Comparison of ENCODE assay signal across 13 cellular contexts in the genomic region with DNA sequence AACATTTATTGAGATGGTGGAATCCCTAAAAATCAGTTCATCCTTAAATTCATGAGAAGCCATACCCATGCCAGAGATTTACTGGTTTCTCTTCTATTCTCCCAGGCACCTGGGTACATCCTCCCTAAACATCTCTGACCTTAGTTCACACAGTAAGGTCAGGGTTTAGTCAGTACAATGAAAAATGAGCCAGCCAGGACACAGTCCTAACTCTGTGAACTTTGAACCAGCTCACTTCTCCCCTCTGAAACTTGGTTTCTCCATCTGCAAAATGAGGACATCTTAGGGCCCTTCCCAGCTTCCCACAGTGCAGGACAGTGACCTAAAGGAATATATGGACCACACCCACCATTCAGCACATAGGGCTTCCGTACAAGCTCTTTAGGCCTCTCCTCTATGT. TPM values are rescaled to one million over a fixed set of nuclear protein-coding genes. Genes with fewer than 3 reads are reported as not detected.
DNase-seq lines count a peak whose midpoint lies in the region; ATAC-seq and TF ChIP-seq lines count a peak whose summit lies in the region.
"Had no signal": no experiment of that assay in that cellular context is flagged by ENCODE, and none has a peak within 500 bp of the region (broad histone marks: within the 10 kb centered on the region; RNA-seq: fewer than 3 reads in every experiment).

No MANE protein-coding gene starts in this region.

- H3K4ac ChIP-seq in trophoblast cell (ENCODE audit: low read depth, low read length), result no peak overlapping the region

- POLR2A ChIA-PET in activated CD4-positive, alpha-beta memory T cell treated with anti-CD3 and anti-CD28 coated beads, Interleukin-2, amount 10 ng/mL, durations not matched to agents 7 days and 5 days (lab: Charles Lee), result interaction anchor here (0.9 to 6.9 kb wide), 3 partner anchors 25 to 156 kb away, joined by 3 to 62 read pairs (median 21); partner anchors contain the start of gene KIAA1191

- H3K4me3 ChIP-seq in ACC112 (ENCODE audit: low read depth, low read length), result peak overlapping the region; percentile 84; the same call in 1 of the 2 replicates
- H3K4me3 ChIP-seq in GM12865 (ENCODE audit: low read depth, low read length), result peak overlapping the region; percentile 96
- no peak overlapping the region for H3K4me3 ChIP-seq in liver (ENCODE audit: low read depth in 1 of 3, low read length in 3 of 3)
- no peak overlapping the region for H3K4me3 ChIP-seq in trophoblast cell (ENCODE audit: low read depth, low read length)

- H3K36me3 Mint-ChIP-seq in activated CD4-positive, alpha-beta memory T cell treated with anti-CD3 and anti-CD28 coated beads, Interleukin-2, amount 10 ng/mL, durations not matched to agents 7 days and 5 days (ENCODE audit: low read depth), result peaks cover 67% of the 10 kb centered on the region

- H2AFZ ChIP-seq in ACC112 (ENCODE audit: low read length, unreplicated experiment), result no peak overlapping the region
- no peak overlapping the region for H2AFZ ChIP-seq in trophoblast cell (ENCODE audit: insufficient read depth, low read length, poor library complexity)

- H3K9me3 Mint-ChIP-seq in activated CD4-positive, alpha-beta memory T cell treated with anti-CD3 and anti-CD28 coated beads, Interleukin-2, amount 10 ng/mL, durations not matched to agents 7 days and 5 days, result no peaks in the 10 kb centered on the region

- peaks cover 7% of the 10 kb centered on the region; the same call in 1 of the 2 replicates for H3K36me3 ChIP-seq in ACC112 (ENCODE audit: insufficient read depth, low read length)
- peaks cover 10 to 46% (median 23%) of the 10 kb centered on the region in 4 donors for H3K36me3 ChIP-seq in liver (ENCODE audit: control insufficient read depth in 4 of 4, insufficient read depth in 3 of 4, low read depth in 1 of 4, low read length in 3 of 4)
- peaks cover 37 to 49% of the 10 kb centered on the region in 2 experiments for H3K36me3 ChIP-seq in trophoblast cell (ENCODE audit: control insufficient read depth in 1 of 2, insufficient read depth in 2 of 2, low read length in 2 of 2)

- no peak overlapping the region for H3K18ac ChIP-seq in trophoblast cell (ENCODE audit: low read length)

- H3K79me1 ChIP-seq in trophoblast cell (ENCODE audit: low read length), result peaks cover 9% of the 10 kb centered on the region

- H3K27ac ChIP-seq in ACC112 (ENCODE audit: low read depth, low read length), result no peak overlapping the region
- no peak overlapping the region for H3K27ac ChIP-seq in liver (ENCODE audit: low read depth in 1 of 2, low read length in 2 of 2)
- H3K27ac ChIP-seq in trophoblast cell (ENCODE audit: low read depth, low read length), result no peak overlapping the region
- no peak overlapping the region for H3K27ac ChIP-seq in foreskin keratinocyte
- H3K27ac ChIP-seq: left ventricle myocardium inferior had no signal

- TF ChIP-seq RAD21 in liver (IDR thresholded peaks at IDR 0.05), result no peak

- no peak overlapping the region for H4K12ac ChIP-seq in trophoblast cell (ENCODE audit: low read depth, low read length)

- no peaks in the 10 kb centered on the region for H3K27me3 ChIP-seq in ACC112 (ENCODE audit: insufficient read depth, low read length)
- no peaks in the 10 kb centered on the region for H3K27me3 ChIP-seq in liver (ENCODE audit: control insufficient read depth in 4 of 4, insufficient read depth in 4 of 4, low read length in 3 of 4)
- H3K27me3 ChIP-seq in trophoblast cell (ENCODE audit: insufficient read depth, low read length), result no peaks in the 10 kb centered on the region
- H3K27me3 ChIP-seq in foreskin keratinocyte, result no peaks in the 10 kb centered on the region

- H3K4me1 ChIP-seq in ACC112 (ENCODE audit: control insufficient read depth, insufficient read depth, low read length, unreplicated experiment) (peaks cover 15% of the 10 kb centered on the region), liver (ENCODE audit: control insufficient read depth in 4 of 4, insufficient read depth in 4 of 4, low read length in 3 of 4) (peaks cover 5 to 26% (median 16%) of the 10 kb centered on the region in 4 donors), trophoblast cell (ENCODE audit: control insufficient read depth in 1 of 2, insufficient read depth in 2 of 2, low read length in 2 of 2) (peaks cover 0 to 7% of the 10 kb centered on the region in 2 experiments), foreskin keratinocyte (peaks cover 10% of the 10 kb centered on the region)

- DNase-seq in GM12865 (ENCODE audit: low read depth) (no peak), trophoblast cell (no peak), foreskin keratinocyte (no peak)
- DNase-seq in activated CD4-positive, alpha-beta memory T cell treated with anti-CD3 and anti-CD28 coated beads, Interleukin-2, amount 10 ng/mL, durations not matched to agents 7 days and 5 days, result no peak
- DNase-seq: COR-L47, left ventricle myocardium inferior, NCI-H2227 treated with DMSO at 0.1 percent for 48 hours, right cardiac atrium, SHP77 treated with DMSO at 0.1 percent for 48 hours had no signal

- CTCF ChIA-PET in activated CD4-positive, alpha-beta memory T cell treated with anti-CD3 and anti-CD28 coated beads, Interleukin-2, amount 10 ng/mL, durations not matched to agents 7 days and 5 days (lab: Charles Lee), result interaction anchor here (1.5 kb wide), 1 partner anchor 151 kb away, joined by 3 read pairs; the partner anchor contains the start of gene RNF44

- H2BK5ac ChIP-seq in trophoblast cell (ENCODE audit: low read depth, low read length, poor library complexity), result no peak overlapping the region

- peaks cover 31% of the 10 kb centered on the region for H3K4me1 Mint-ChIP-seq in activated CD4-positive, alpha-beta memory T cell treated with anti-CD3 and anti-CD28 coated beads, Interleukin-2, amount 10 ng/mL, durations not matched to agents 7 days and 5 days

- no peak overlapping the region for H3K14ac ChIP-seq in trophoblast cell (ENCODE audit: low read length)

- no peak overlapping the region for H3K23ac ChIP-seq in trophoblast cell (ENCODE audit: low read length)

- H3K9ac ChIP-seq in liver (ENCODE audit: low read depth in 1 of 2, low read length in 2 of 2) (no peak overlapping the region), trophoblast cell (ENCODE audit: low read length) (no peak overlapping the region)

- H3K27me3 Mint-ChIP-seq in activated CD4-positive, alpha-beta memory T cell treated with anti-CD3 and anti-CD28 coated beads, Interleukin-2, amount 10 ng/mL, durations not matched to agents 7 days and 5 days, result no peaks in the 10 kb centered on the region

- no peak for ATAC-seq in GM21390 (IDR thresholded peaks at IDR 0.05; ENCODE audit: unreplicated experiment)
- no peak for ATAC-seq in foreskin keratinocyte
- no peak for ATAC-seq in HG02852 (IDR thresholded peaks at IDR 0.05; ENCODE audit: unreplicated experiment)
- ATAC-seq: right cardiac atrium had no signal

- peak overlapping the region; percentile 95 for H3K4me3 Mint-ChIP-seq in activated CD4-positive, alpha-beta memory T cell treated with anti-CD3 and anti-CD28 coated beads, Interleukin-2, amount 10 ng/mL, durations not matched to agents 7 days and 5 days

- H3K27ac Mint-ChIP-seq in activated CD4-positive, alpha-beta memory T cell treated with anti-CD3 and anti-CD28 coated beads, Interleukin-2, amount 10 ng/mL, durations not matched to agents 7 days and 5 days, result no peak overlapping the region

- H3K79me2 ChIP-seq in ACC112 (ENCODE audit: control insufficient read depth, insufficient read depth, low read length, unreplicated experiment) (peaks cover 35% of the 10 kb centered on the region), trophoblast cell (ENCODE audit: control insufficient read depth, insufficient read depth, low read length, poor library complexity) (peaks cover 11% of the 10 kb centered on the region)

- H3K9me3 ChIP-seq in liver (ENCODE audit: control insufficient read depth in 4 of 4, low read length in 3 of 4) (no peaks in the 10 kb centered on the region), trophoblast cell (ENCODE audit: insufficient read depth, low read depth, low read length) (peaks cover 5% of the 10 kb centered on the region)
- H3K9me3 ChIP-seq: left ventricle myocardium inferior had no signal

- no peak overlapping the region for H3K4me2 ChIP-seq in trophoblast cell (ENCODE audit: low read length)

- no peak overlapping the region for H4K8ac ChIP-seq in trophoblast cell (ENCODE audit: low read depth, low read length)

- H4K91ac ChIP-seq in trophoblast cell (ENCODE audit: low read depth, low read length), result no peak overlapping the region

- no peak overlapping the region for H2BK120ac ChIP-seq in trophoblast cell (ENCODE audit: insufficient read depth, low read length, poor library complexity)

- no peak overlapping the region for H2BK12ac ChIP-seq in trophoblast cell (ENCODE audit: low read length)

- 79% methylated on average over 1 of the region's 1 CpG for WGBS in liver
- no CpG with 5 or more reads among the region's 1 CpG for WGBS in trophoblast cell (ENCODE audit: extremely low coverage, insufficient coverage, insufficient read length)

- no peak overlapping the region for H2AK5ac ChIP-seq in trophoblast cell (ENCODE audit: low read length)

- TF ChIP-seq CTCF in GM12865 (IDR thresholded peaks at IDR 0.05; ENCODE audit: insufficient read depth, low read depth, low read length, missing control alignments) (no peak), liver (IDR thresholded peaks at IDR 0.05; ENCODE audit: low read depth, low read length, missing input control) (no peak), foreskin keratinocyte (conservative IDR thresholded peaks at IDR 0.05) (no peak)

RNA-seq across cellular contexts. Expression of gene NOP16, which starts 1.9 kb away (rescaled TPM):
- 10 to 100 TPM; 24.2 to 24.7 TPM for total RNA-seq in activated CD4-positive, alpha-beta memory T cell treated with anti-CD3 and anti-CD28 coated beads, Interleukin-2, amount 10 ng/mL, durations not matched to agents 7 days and 5 days
- 10 to 100 TPM in 1 of 2 donors, 1 to 10 TPM in 1; 6.1 to 11.1 TPM for total RNA-seq in liver
- 10 to 100 TPM; 23.3 to 41.2 TPM for polyA plus RNA-seq in liver
- polyA plus RNA-seq in trophoblast cell (2013), result 27.9 and 28.9 TPM in 2 replicates
- 82.1 and 91.0 TPM in 2 replicates for total RNA-seq in foreskin keratinocyte
- polyA plus RNA-seq in foreskin keratinocyte, result 108 and 120 TPM in 2 replicates

RNA-seq across cellular contexts. Expression of gene HIGD2A, which starts 2.1 kb away (rescaled TPM):
- total RNA-seq in activated CD4-positive, alpha-beta memory T cell treated with anti-CD3 and anti-CD28 coated beads, Interleukin-2, amount 10 ng/mL, durations not matched to agents 7 days and 5 days, result 100 to 1,000 TPM; 142 to 147 TPM
- total RNA-seq in liver (10 to 100 TPM; 18.4 to 42.6 TPM), foreskin keratinocyte (80.1 and 95.8 TPM in 2 replicates)
- polyA plus RNA-seq in liver (100 to 1,000 TPM in 1 of 2 donors, 10 to 100 TPM in 1; 93.0 to 127 TPM), foreskin keratinocyte (172 and 175 TPM in 2 replicates)
- polyA plus RNA-seq in trophoblast cell (2013), result 172 and 175 TPM in 2 replicates

RNA-seq across cellular contexts. Expression of gene ARL10, which starts 21.2 kb away (rescaled TPM):
- total RNA-seq in activated CD4-positive, alpha-beta memory T cell treated with anti-CD3 and anti-CD28 coated beads, Interleukin-2, amount 10 ng/mL, durations not matched to agents 7 days and 5 days, result 1 to 10 TPM; 6.5 TPM
- total RNA-seq in liver, result 1 to 10 TPM; 2.1 to 2.2 TPM
- under 1 TPM; 0.35 to 0.93 TPM for polyA plus RNA-seq in liver
- 3.0 and 3.7 TPM in 2 replicates for polyA plus RNA-seq in trophoblast cell (2013)
- total RNA-seq in foreskin keratinocyte, result 4.2 and 5.2 TPM in 2 replicates
- 1.4 and 1.5 TPM in 2 replicates for polyA plus RNA-seq in foreskin keratinocyte

RNA-seq across cellular contexts. Expression of gene KIAA1191, which starts 24.9 kb away (rescaled TPM):
- total RNA-seq in activated CD4-positive, alpha-beta memory T cell treated with anti-CD3 and anti-CD28 coated beads, Interleukin-2, amount 10 ng/mL, durations not matched to agents 7 days and 5 days, result 10 to 100 TPM; 50.5 to 54.5 TPM
- total RNA-seq in liver (10 to 100 TPM; 31.1 to 31.8 TPM), foreskin keratinocyte (87.1 and 87.5 TPM in 2 replicates)
- polyA plus RNA-seq in liver (10 to 100 TPM; 25.7 to 37.2 TPM), foreskin keratinocyte (54.2 and 60.1 TPM in 2 replicates)
- polyA plus RNA-seq in trophoblast cell (2013), result 60.9 and 62.1 TPM in 2 replicates

RNA-seq across cellular contexts. Expression of gene CLTB, which starts 29.8 kb away (rescaled TPM):
- 10 to 100 TPM; 56.2 to 57.2 TPM for total RNA-seq in activated CD4-positive, alpha-beta memory T cell treated with anti-CD3 and anti-CD28 coated beads, Interleukin-2, amount 10 ng/mL, durations not matched to agents 7 days and 5 days
- total RNA-seq in liver (10 to 100 TPM; 14.2 to 30.9 TPM), foreskin keratinocyte (451 and 458 TPM in 2 replicates)
- polyA plus RNA-seq in liver (10 to 100 TPM; 46.2 to 49.4 TPM), foreskin keratinocyte (612 and 644 TPM in 2 replicates)
- polyA plus RNA-seq in trophoblast cell (2013), result 128 and 137 TPM in 2 replicates

Comparison
In these comparisons a context has a peak if more than half of its experiments do, and no peak if none do; other contexts are left out.
1. H3K4me3 ChIP-seq: peak in ACC112 (single experiment) and GM12865 (single experiment); none in liver (0 of 3) and trophoblast cell (single experiment).